14 cellular contexts compared by ENCODE assay signal in genomic region chr4:98614655-98615054, GRCh38.
"Had no signal": no experiment of that assay in that cellular context is flagged by ENCODE, and none has a peak within 500 bp of the region (broad histone marks: within the 10 kb centered on the region; RNA-seq: fewer than 3 reads in every experiment).

No MANE protein-coding gene starts in this region.

- H3K27me3 Mint-ChIP-seq: stimulated activated naive CD8-positive, alpha-beta T cell treated with anti-CD3 and anti-CD28 coated beads, Interleukin-15, Interleukin-2, amounts not matched to agents 100 ng/mL and 50 ng/mL, for 24 hours had no signal

- ATAC-seq: activated naive CD4-positive, alpha-beta T cell treated with anti-CD3 and anti-CD28 coated beads, Interleukin-2, amount 50 U/mL, for 72 hours; gastroesophageal sphincter; heart left ventricle; left lung; natural killer cell treated with Interleukin-12 subunit alpha and Interleukin-12 subunit beta and Interleukin-15 and Interleukin-18, amount 100 ng/mL, for 72 hours had no signal

- H3K36me3 ChIP-seq: adrenal gland, gastroesophageal sphincter, heart left ventricle, left lung, right atrium auricular region, transverse colon, WERI-Rb-1 had no signal

- H3K27ac Mint-ChIP-seq: activated naive CD4-positive, alpha-beta T cell treated with anti-CD3 and anti-CD28 coated beads, Interleukin-2, amount 50 U/mL, for 72 hours; mesothelial cell of epicardium; natural killer cell treated with Interleukin-12 subunit alpha and Interleukin-12 subunit beta and Interleukin-15 and Interleukin-18, amount 100 ng/mL, for 72 hours; stimulated activated naive CD8-positive, alpha-beta T cell treated with anti-CD3 and anti-CD28 coated beads, Interleukin-15, Interleukin-2, amounts not matched to agents 100 ng/mL and 50 ng/mL, for 24 hours had no signal

- H3K36me3 Mint-ChIP-seq: activated naive CD4-positive, alpha-beta T cell treated with anti-CD3 and anti-CD28 coated beads, Interleukin-2, amount 50 U/mL, for 72 hours; mesothelial cell of epicardium; natural killer cell treated with Interleukin-12 subunit alpha and Interleukin-12 subunit beta and Interleukin-15 and Interleukin-18, amount 100 ng/mL, for 72 hours had no signal

- H3K9me3 Mint-ChIP-seq: activated naive CD4-positive, alpha-beta T cell treated with anti-CD3 and anti-CD28 coated beads, Interleukin-2, amount 50 U/mL, for 72 hours; mesothelial cell of epicardium; natural killer cell treated with Interleukin-12 subunit alpha and Interleukin-12 subunit beta and Interleukin-15 and Interleukin-18, amount 100 ng/mL, for 72 hours; stimulated activated naive CD8-positive, alpha-beta T cell treated with anti-CD3 and anti-CD28 coated beads, Interleukin-15, Interleukin-2, amounts not matched to agents 100 ng/mL and 50 ng/mL, for 24 hours had no signal

- DNase-seq: activated CD4-positive, alpha-beta T cell treated with anti-CD3 and anti-CD28 coated beads, Interleukin-2, amount 50 U/mL, for 48 hours; activated gamma-delta T cell treated with Interleukin-2 at 50 U/mL for 16 hours; adrenal gland; heart left ventricle; left lung; T-helper 2 cell; transverse colon; WERI-Rb-1 had no signal

- H3K4me3 ChIP-seq: adrenal gland, gastroesophageal sphincter, heart left ventricle, left lung, right atrium auricular region, transverse colon had no signal

- H3K4me1 ChIP-seq: adrenal gland, gastroesophageal sphincter, left lung had no signal

- H3K27ac ChIP-seq: adrenal gland, gastroesophageal sphincter, heart left ventricle, left lung, right atrium auricular region, transverse colon, WERI-Rb-1 had no signal

- H3K4me3 Mint-ChIP-seq: mesothelial cell of epicardium; natural killer cell treated with Interleukin-12 subunit alpha and Interleukin-12 subunit beta and Interleukin-15 and Interleukin-18, amount 100 ng/mL, for 72 hours; stimulated activated naive CD8-positive, alpha-beta T cell treated with anti-CD3 and anti-CD28 coated beads, Interleukin-15, Interleukin-2, amounts not matched to agents 100 ng/mL and 50 ng/mL, for 24 hours had no signal

- H3K9me3 ChIP-seq: adrenal gland, gastroesophageal sphincter, heart left ventricle, left lung, right atrium auricular region, transverse colon had no signal

- H3K27me3 ChIP-seq: adrenal gland, gastroesophageal sphincter, heart left ventricle, left lung, right atrium auricular region, transverse colon had no signal
